Comparison of ENCODE assay signal across 8 cellular contexts in genomic region chr1:74468982-74469603, GRCh38. TPM values are rescaled to one million over a fixed set of nuclear protein-coding genes. Genes with fewer than 3 reads are reported as not detected.
DNase-seq lines count a peak whose midpoint lies in the region; ATAC-seq lines count a peak whose summit lies in the region.

No MANE protein-coding gene starts in this region.

- DNase-seq in DMS79 treated with DMSO at 0.1 percent for 48 hours (lab: John Stamatoyannopoulos, UW) (peak; percentile 16), NCI-H82 treated with DMSO at 0.1 percent for 48 hours (lab: John Stamatoyannopoulos, UW; ENCODE audit: unreplicated experiment) (peak; percentile 43), dermis blood vessel endothelial cell (peak; percentile 57), midbrain (lab: John Stamatoyannopoulos, UW) (peak; percentile 60), 8988T (no peak)

- ATAC-seq in HG03342 (IDR thresholded peaks at IDR 0.05; ENCODE audit: unreplicated experiment) (peak; percentile 59), GM18870 (IDR thresholded peaks at IDR 0.05; ENCODE audit: unreplicated experiment) (no peak), HG03045 (IDR thresholded peaks at IDR 0.05; ENCODE audit: unreplicated experiment) (no peak)

RNA-seq across cellular contexts. Expression of gene LRRC53, which starts 43.3 kb away (rescaled TPM):
- not detected in 2 replicates for total RNA-seq in dermis blood vessel endothelial cell
